ENCODE assay signal across 9 cellular contexts in genomic region chr22:36156119-36156514, GRCh38. TPM values are rescaled to one million over a fixed set of nuclear protein-coding genes. Genes with fewer than 3 reads are reported as not detected.
A peak's percentile ranks its signal among the peaks of the same experiment; 100 is the strongest.
DNase-seq lines count a peak whose midpoint lies in the region; ATAC-seq, FAIRE-seq and TF ChIP-seq lines count a peak whose summit lies in the region.
"Had no signal": no experiment of that assay in that cellular context is flagged by ENCODE, and none has a peak within 500 bp of the region (broad histone marks: within the 10 kb centered on the region; RNA-seq: fewer than 3 reads in every experiment).

No MANE protein-coding gene starts in this region.

- peaks cover 21% of the 10 kb centered on the region for H3K4me1 ChIP-seq in SJSA1 (replicated peaks)
- H3K4me1 ChIP-seq in endothelial cell of umbilical vein (ENCODE audit: control insufficient read depth, extremely low read depth, insufficient read depth, low read length) = peaks cover 41% of the 10 kb centered on the region
- peaks cover 8 to 20% (median 13%) of the 10 kb centered on the region in 3 donors for H3K4me1 ChIP-seq in pancreas

- H3K9me3 Mint-ChIP-seq in CD14-positive monocyte = peaks cover 0 to 7% (median 2%) of the 10 kb centered on the region in 7 donors

- dilution Hi-C loops in endothelial cell of umbilical vein (cut with MboI; ENCODE audit: extremely low pct_ligation_motif_present, low sequenced_read_pairs) = no loop called here

- H2AFZ ChIP-seq in endothelial cell of umbilical vein (ENCODE audit: low read depth, low read length) = peak overlapping the region; percentile 64

- no peak for FAIRE-seq in endothelial cell of umbilical vein (lab: Jason Lieb, UNC)
- FAIRE-seq in pancreas (lab: Jason Lieb, UNC) = no peak

- no peak for DNase-seq in CD14-positive monocyte (ENCODE audit: low spot score)
- DNase-seq in SJSA1 (ENCODE audit: low read depth in 1 of 2, low spot score in 2 of 2) = no peak
- no peak for DNase-seq in endothelial cell of umbilical vein (ENCODE audit: low read depth, low spot score)
- DNase-seq in pancreas = no peak
- no peak for DNase-seq in DMS79 treated with DMSO at 0.1 percent for 48 hours (lab: John Stamatoyannopoulos, UW)
- no peak for DNase-seq in NCI-H2171 treated with DMSO at 0.1 percent for 48 hours (lab: John Stamatoyannopoulos, UW)
- no peak for DNase-seq in foreskin melanocyte

- H3K4me2 ChIP-seq in endothelial cell of umbilical vein (ENCODE audit: insufficient read depth, low read length) = peak overlapping the region; percentile 96

- no peaks in the 10 kb centered on the region for H3K27me3 Mint-ChIP-seq in CD14-positive monocyte (ENCODE audit: low read depth in 3 of 3)

- peaks cover 53 to 55% of the 10 kb centered on the region in 2 donors for H3K36me3 Mint-ChIP-seq in CD14-positive monocyte

- H3K27ac ChIP-seq in SJSA1 = peak overlapping the region; percentile 88
- H3K27ac ChIP-seq in endothelial cell of umbilical vein (ENCODE audit: insufficient read depth, low read depth, low read length) = peak overlapping the region; percentile 98
- peak overlapping the region in 3 of 4 donors; percentile 33 to 75 (median 68) for H3K27ac ChIP-seq in pancreas

- intact Hi-C loops in CD14-positive monocyte (cut with micrococcal nuclease) = no loop called here
- intact Hi-C loops in endothelial cell of umbilical vein (cut with micrococcal nuclease) = no loop called here
- intact Hi-C loops in pancreas (cut with DNase I) = no loop called here

- 78% methylated on average over 8 of the region's 8 CpGs for WGBS in pancreas, 2 donors

- peak overlapping the region; percentile 89 for H3K9ac ChIP-seq in endothelial cell of umbilical vein (replicated peaks; ENCODE audit: extremely low read depth, insufficient read depth, low read length)

- H3K4me3 ChIP-seq in SJSA1 (peak overlapping the region; percentile 37), endothelial cell of umbilical vein (replicated peaks in 1 of 3; ENCODE audit: insufficient read depth in 1 of 3, low read depth in 1 of 3, low read length in 3 of 3) (peak overlapping the region in 1 of 3 experiments; percentile 14), pancreas (peak overlapping the region in 1 of 4 donors; percentile 25)

- no peaks in the 10 kb centered on the region for H3K79me2 ChIP-seq in endothelial cell of umbilical vein (ENCODE audit: control insufficient read depth, insufficient read depth, low read length)

- H3K4me1 Mint-ChIP-seq in CD14-positive monocyte = peaks cover 93% of the 10 kb centered on the region

- ATAC-seq in pancreas (no peak), GM19463 (IDR thresholded peaks at IDR 0.05; ENCODE audit: unreplicated experiment) (no peak)

- no peaks in the 10 kb centered on the region for H3K9me1 ChIP-seq in endothelial cell of umbilical vein (replicated peaks; ENCODE audit: control insufficient read depth, extremely low read depth, insufficient read depth, low read length)

- CTCF ChIA-PET in endothelial cell of umbilical vein (lab: Charles Lee) = interaction anchor here (0.9 to 4.3 kb wide), 7 partner anchors 11 to 82 kb away, joined by 3 to 26 read pairs (median 6); partner anchors contain the start of gene APOL2

- BruUV-seq in endothelial cell of umbilical vein (replicated peaks; lab: Mats Ljungman, UMichigan) = no TSS peak

- peak overlapping the region; percentile 90 to 97 for H3K4me3 Mint-ChIP-seq in CD14-positive monocyte

- TF ChIP-seq POLR2A in endothelial cell of umbilical vein (IDR thresholded peaks at IDR 0.05; ENCODE audit: low read depth, low read length) = no peak

- peaks cover 4% of the 10 kb centered on the region; the same call in 1 of the 2 replicates for H3K9me3 ChIP-seq in SJSA1 (replicated peaks)
- H3K9me3 ChIP-seq in endothelial cell of umbilical vein (replicated peaks; ENCODE audit: control insufficient read depth, insufficient read depth, low read length) = no peaks in the 10 kb centered on the region
- H3K9me3 ChIP-seq in pancreas = no peaks in the 10 kb centered on the region

- TF ChIP-seq CTCF in CD14-positive monocyte (IDR thresholded peaks at IDR 0.05) = no peak
- no peak for TF ChIP-seq CTCF in endothelial cell of umbilical vein (IDR thresholded peaks at IDR 0.05; ENCODE audit: extremely low read depth in 1 of 2, insufficient read depth in 1 of 2, low read depth in 1 of 2, low read length in 2 of 2)
- no peak for TF ChIP-seq CTCF in pancreas (IDR thresholded peaks at IDR 0.05)

- H3K27me3 ChIP-seq in SJSA1 (replicated peaks) (no peaks in the 10 kb centered on the region), endothelial cell of umbilical vein (ENCODE audit: control insufficient read depth in 2 of 2, insufficient read depth in 2 of 2, low read length in 2 of 2) (no peaks in the 10 kb centered on the region), pancreas (no peaks in the 10 kb centered on the region)

- POLR2A ChIA-PET in endothelial cell of umbilical vein (lab: Charles Lee) = no interaction called here

- H3K36me3 ChIP-seq in SJSA1 = no peaks in the 10 kb centered on the region
- H3K36me3 ChIP-seq in endothelial cell of umbilical vein (ENCODE audit: control insufficient read depth in 2 of 2, extremely low read depth in 1 of 2, insufficient read depth in 2 of 2, low read length in 2 of 2) = no peaks in the 10 kb centered on the region
- no peaks in the 10 kb centered on the region for H3K36me3 ChIP-seq in pancreas

- peak overlapping the region; percentile 94 to 99 (median 99) for H3K27ac Mint-ChIP-seq in CD14-positive monocyte

- no peaks in the 10 kb centered on the region for H4K20me1 ChIP-seq in endothelial cell of umbilical vein (replicated peaks; ENCODE audit: control insufficient read depth, extremely low read depth, insufficient read depth, low read length)

TF ChIP-seq in endothelial cell of umbilical vein, 7 proteins besides CTCF, POLR2A, EP300 and RAD21:
- no peak for TF ChIP-seq FOS (IDR thresholded peaks at IDR 0.05; ENCODE audit: borderline replicate concordance, insufficient read depth, low read length)
- TF ChIP-seq POLR2AphosphoS5 (IDR thresholded peaks at IDR 0.05; ENCODE audit: insufficient read depth, low read depth, low read length) = no peak
- TF ChIP-seq GATA2 (IDR thresholded peaks at IDR 0.05; ENCODE audit: insufficient read depth, insufficient read length, low read depth, low read length) = no peak
- TF ChIP-seq MYC (IDR thresholded peaks at IDR 0.05; ENCODE audit: low read depth, low read length) = no peak
TF ChIP-seq in endothelial cell of umbilical vein: peak in this region for 0.

RNA-seq across cellular contexts. Expression of gene APOL3, which starts 4.4 kb away (rescaled TPM):
- polyA plus RNA-seq in CD14-positive monocyte (10 to 100 TPM; 39.9 to 61.3 TPM), endothelial cell of umbilical vein (16.6 and 17.9 TPM in 2 replicates), pancreas (10 to 100 TPM; 11.8 to 13.5 TPM)
- total RNA-seq in SJSA1 (2014; rRNA removed; shearing (Covaris generic)) = 2.6 and 4.7 TPM in 2 replicates
- total RNA-seq in endothelial cell of umbilical vein (15.4 and 36.9 TPM in 2 replicates), pancreas (1 to 10 TPM; 2.5 to 7.5 (median 4.6) TPM)
- polyA plus RNA-seq in endothelial cell of umbilical vein (2011; cell fraction: cytosol; rRNA removed) = 14.8 and 18.5 TPM in 2 replicates
- 16.3 and 26.7 TPM in 2 replicates for polyA plus RNA-seq in endothelial cell of umbilical vein (2011; cell fraction: nucleus; rRNA removed)
- polyA plus RNA-seq in endothelial cell of umbilical vein (2012) = 15.9 and 26.0 TPM in 2 replicates
- polyA minus RNA-seq in endothelial cell of umbilical vein = 18.1 and 22.6 TPM in 2 replicates
- polyA minus RNA-seq in endothelial cell of umbilical vein (2011; cell fraction: cytosol; rRNA and poly(A)+ RNA removed) = not detected
- polyA minus RNA-seq in endothelial cell of umbilical vein (2011; cell fraction: nucleus; rRNA and poly(A)+ RNA removed) = 7.5 and 15.0 TPM in 2 replicates

RNA-seq across cellular contexts. Expression of gene APOL4, which starts 45.5 kb away (rescaled TPM):
- 1 to 10 TPM in 1 of 2 donors, under 1 TPM in 1; 0.71 to 1.4 TPM for polyA plus RNA-seq in CD14-positive monocyte
- total RNA-seq in SJSA1 (2014; rRNA removed; shearing (Covaris generic)) = 0.08 TPM in 1 of 2 replicates, not detected in the other
- 0.97 and 2.6 TPM in 2 replicates for total RNA-seq in endothelial cell of umbilical vein
- 0.25 and 0.33 TPM in 2 replicates for polyA plus RNA-seq in endothelial cell of umbilical vein
- polyA plus RNA-seq in endothelial cell of umbilical vein (2011; cell fraction: cytosol; rRNA removed) = 0.12 and 0.18 TPM in 2 replicates
- 0.13 TPM in 1 of 2 replicates, not detected in the other for polyA plus RNA-seq in endothelial cell of umbilical vein (2011; cell fraction: nucleus; rRNA removed)
- polyA plus RNA-seq in endothelial cell of umbilical vein (2012) = 0.12 and 0.30 TPM in 2 replicates
- 0.25 and 0.51 TPM in 2 replicates for polyA minus RNA-seq in endothelial cell of umbilical vein
- polyA minus RNA-seq in endothelial cell of umbilical vein (2011; cell fraction: cytosol; rRNA and poly(A)+ RNA removed) = not detected
- polyA minus RNA-seq in endothelial cell of umbilical vein (2011; cell fraction: nucleus; rRNA and poly(A)+ RNA removed) = not detected in 2 replicates
- 1 to 10 TPM in 3 of 6 donors, under 1 TPM in 3; 0.28 to 4.1 (median 0.85) TPM for total RNA-seq in pancreas
- 1 to 10 TPM; 1.9 TPM for polyA plus RNA-seq in pancreas
- total RNA-seq: renal cortical epithelial cell had no signal
